In the genomic region with DNA sequence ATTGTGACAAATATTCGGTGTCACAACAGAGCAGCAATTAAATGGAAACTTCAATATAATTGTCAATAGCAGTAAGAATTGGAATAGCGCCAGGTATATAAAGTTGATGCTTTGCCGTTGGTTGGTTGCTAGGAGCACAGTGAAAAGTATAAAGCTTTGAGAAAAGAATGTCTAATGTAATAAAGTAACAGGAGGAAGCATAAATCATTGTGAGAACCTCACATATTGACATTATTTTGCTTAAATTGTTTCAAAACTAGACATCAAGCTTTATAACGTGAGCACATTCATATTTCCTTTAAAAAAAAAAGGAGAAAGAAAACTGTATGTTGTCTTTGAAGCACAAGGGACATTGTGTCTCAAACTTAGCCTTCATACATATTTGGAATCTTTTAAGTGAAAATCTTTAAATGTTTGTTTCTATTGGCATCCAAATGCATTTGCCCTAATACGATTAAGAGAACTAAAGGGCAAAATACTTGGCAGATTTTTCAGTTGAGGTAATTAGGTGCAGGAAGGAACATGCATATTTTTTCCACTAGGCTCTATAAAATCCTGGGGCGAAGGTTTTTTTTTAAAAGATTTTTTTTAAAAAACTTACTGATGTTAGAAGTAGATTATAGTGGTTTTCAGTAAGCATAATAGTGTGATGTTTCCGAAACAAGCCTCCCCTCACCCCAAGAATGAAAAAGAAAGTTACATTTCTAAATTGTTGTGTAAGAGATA, we compare ENCODE assay signal across 9 cellular contexts.
DNase-seq lines count a peak whose midpoint lies in the region; ATAC-seq, FAIRE-seq and TF ChIP-seq lines count a peak whose summit lies in the region.
"Had no signal": no experiment of that assay in that cellular context is flagged by ENCODE, and none has a peak within 500 bp of the region (broad histone marks: within the 10 kb centered on the region; RNA-seq: fewer than 3 reads in every experiment).

No MANE protein-coding gene starts in this region.

- CTCF ChIA-PET in activated B cell treated with CpG ODN at 0.5 μM for 24 hours (lab: Charles Lee), result interaction anchor here (0.7 to 2.6 kb wide), 7 partner anchors 16 to 243 kb away, joined by 3 to 18 read pairs (median 5); no protein-coding TSS in a partner anchor

- ATAC-seq in activated B cell treated with CpG ODN at 0.5 μM for 24 hours (ENCODE audit: low read depth), result no peak
- ATAC-seq in GM18909 (IDR thresholded peaks at IDR 0.05; ENCODE audit: poor library complexity, unreplicated experiment), result no peak

- H3K4me1 ChIP-seq in spleen, result peaks cover 20 to 82% (median 43%) of the 10 kb centered on the region in 6 donors

- 47 to 60% (median 54%) methylated on average over 7 of the region's 7 CpGs for WGBS in spleen, 5 donors

- H3K27ac ChIP-seq in spleen, result peak overlapping the region; percentile 65 to 92 (median 85)
- H3K27ac ChIP-seq: 22Rv1 had no signal

- no peak for TF ChIP-seq POLR2A in spleen (IDR thresholded peaks at IDR 0.05)

- no peaks in the 10 kb centered on the region for H3K27me3 Mint-ChIP-seq in activated B cell treated with CpG ODN at 0.5 μM for 24 hours

- no peak for TF ChIP-seq CTCF in activated B cell treated with CpG ODN at 0.5 μM for 24 hours (IDR thresholded peaks at IDR 0.05)
- no peak for TF ChIP-seq CTCF in fibroblast of villous mesenchyme (IDR thresholded peaks at IDR 0.05; ENCODE audit: insufficient read depth, low read depth, low read length)
- TF ChIP-seq CTCF in spleen (IDR thresholded peaks at IDR 0.05 in 8 of 11, conservative IDR thresholded peaks at IDR 0.05 in 3 of 11), result no peak

- POLR2A ChIA-PET in activated B cell treated with CpG ODN at 0.5 μM for 24 hours (lab: Charles Lee), result interaction anchor here (0.6 to 4.0 kb wide), 18 partner anchors 8 to 1140 kb away, joined by 3 to 151 read pairs (median 10); partner anchors contain the start of gene ARID5B

- no peaks in the 10 kb centered on the region for H3K9me3 Mint-ChIP-seq in activated B cell treated with CpG ODN at 0.5 μM for 24 hours

- DNase-seq in DMS 273 (lab: John Stamatoyannopoulos, UW; ENCODE audit: unreplicated experiment), result peak; percentile 22
- no peak for DNase-seq in DMS 273 treated with DMSO at 0.1 percent for 48 hours (lab: John Stamatoyannopoulos, UW)
- no peak for DNase-seq in activated B cell treated with CpG ODN at 0.5 μM for 24 hours
- peak; percentile 55 for DNase-seq in fibroblast of villous mesenchyme (ENCODE audit: low read depth)
- DNase-seq in spleen, result no peak
- DNase-seq in frontal cortex (ENCODE audit: low spot score in 2 of 2), result no peak
- DNase-seq in GF-D8 (lab: John Stamatoyannopoulos, UW), result no peak

- H3K36me3 Mint-ChIP-seq in activated B cell treated with CpG ODN at 0.5 μM for 24 hours (ENCODE audit: low read depth), result peaks cover 51% of the 10 kb centered on the region

- no peaks in the 10 kb centered on the region for H3K9me3 ChIP-seq in spleen

- H3K4me3 ChIP-seq in fibroblast of villous mesenchyme (ENCODE audit: low read depth, low read length) (no peak overlapping the region), spleen (peak overlapping the region in 2 of 8 donors; percentile 18 to 62)

- H3K4me3 Mint-ChIP-seq in activated B cell treated with CpG ODN at 0.5 μM for 24 hours, result peak overlapping the region; percentile 35

- intact Hi-C loops in activated B cell treated with CpG ODN at 0.5 μM for 24 hours (cut with micrococcal nuclease), result no loop called here
- intact Hi-C loops in spleen (cut with DNase I; ENCODE audit: low total_unique reads), result no loop called here

- peaks cover 91% of the 10 kb centered on the region for H3K4me1 Mint-ChIP-seq in activated B cell treated with CpG ODN at 0.5 μM for 24 hours

- H3K27ac Mint-ChIP-seq in activated B cell treated with CpG ODN at 0.5 μM for 24 hours, result peak overlapping the region; percentile 89

- FAIRE-seq in frontal cortex (lab: Jason Lieb, UNC), result no peak

- H3K36me3 ChIP-seq in spleen, result peaks cover 0 to 10% (median 0%) of the 10 kb centered on the region in 6 donors

- no peaks in the 10 kb centered on the region for H3K27me3 ChIP-seq in spleen (replicated peaks in 1 of 7)

Comparison
In these comparisons a context has a peak if more than half of its experiments do, and no peak if none do; other contexts are left out.
1. DNase-seq: peak in DMS 273 (single experiment) and fibroblast of villous mesenchyme (single experiment); none in DMS 273 treated with DMSO at 0.1 percent for 48 hours (single experiment), activated B cell treated with CpG ODN at 0.5 μM for 24 hours (single experiment), spleen (single experiment), frontal cortex (0 of 2) and GF-D8 (single experiment).